In genomic region chr16:3475604-3476375, GRCh38 we compare ENCODE assay signal across 1 cellular context.
TF ChIP-seq lines count a peak whose summit lies in the region.

No MANE protein-coding gene starts in this region.

TF ChIP-seq in WTC11, 78 proteins besides CTCF, POLR2A, EP300 and RAD21:
- TF ChIP-seq ATF6 (CRISPR knock-in tag; IDR thresholded peaks at IDR 0.05), result no peak
